Comparison of ENCODE assay signal across 1 cellular context in genomic region chr14:77498984-77499527, GRCh38.
TF ChIP-seq lines count a peak whose summit lies in the region.

No MANE protein-coding gene starts in this region.

TF ChIP-seq in H1, 55 proteins besides CTCF, POLR2A, EP300 and RAD21:
- TF ChIP-seq, protein P1, sequence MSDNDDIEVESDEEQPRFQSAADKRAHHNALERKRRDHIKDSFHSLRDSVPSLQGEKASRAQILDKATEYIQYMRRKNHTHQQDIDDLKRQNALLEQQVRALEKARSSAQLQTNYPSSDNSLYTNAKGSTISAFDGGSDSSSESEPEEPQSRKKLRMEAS (IDR thresholded peaks at IDR 0.05) = peak; percentile 66; the same call in 1 of the 2 replicates
- peak; percentile 21; the same call in 1 of the 2 replicates for TF ChIP-seq RBBP5 (IDR thresholded peaks at IDR 0.05; ENCODE audit: borderline replicate concordance, low read depth, low read length)
- no peak for TF ChIP-seq BACH1 (IDR thresholded peaks at IDR 0.05; ENCODE audit: low read length)
- peak; percentile 51 for TF ChIP-seq ASH2L (IDR thresholded peaks at IDR 0.05; ENCODE audit: low read length)
- TF ChIP-seq TAF7 (optimal IDR thresholded peaks at IDR 0.05; ENCODE audit: borderline replicate concordance, low read depth, low read length) = no peak
- no peak for TF ChIP-seq SAP30 (IDR thresholded peaks at IDR 0.05; ENCODE audit: insufficient read depth, insufficient replicate concordance, low read length)
- peak; percentile 46 for TF ChIP-seq EZH2 (IDR thresholded peaks at IDR 0.05; ENCODE audit: low read depth, low read length, severe bottlenecking)
- TF ChIP-seq E2F6 (IDR thresholded peaks at IDR 0.05) = peak; percentile 61
TF ChIP-seq in H1: peak in this region for 5.
